Comparison of ENCODE assay signal across 25 cellular contexts in genomic region chr1:85019989-85020388, GRCh38. TPM values are rescaled to one million over a fixed set of nuclear protein-coding genes. Genes with fewer than 3 reads are reported as not detected.
DNase-seq lines count a peak whose midpoint lies in the region; ATAC-seq, FAIRE-seq and TF ChIP-seq lines count a peak whose summit lies in the region.
"Had no signal": no experiment of that assay in that cellular context is flagged by ENCODE, and none has a peak within 500 bp of the region (broad histone marks: within the 10 kb centered on the region; RNA-seq: fewer than 3 reads in every experiment).

No MANE protein-coding gene starts in this region.

- intact Hi-C loops in aorta (cut with DNase I) = no loop called here

- no peaks in the 10 kb centered on the region for H3K4me1 ChIP-seq in hepatocyte (ENCODE audit: insufficient read depth)
- H3K4me1 ChIP-seq in aorta (ENCODE audit: control insufficient read depth in 1 of 2, insufficient read depth in 2 of 2, low read length in 2 of 2) = no peaks in the 10 kb centered on the region
- H3K4me1 ChIP-seq: breast epithelium, foreskin keratinocyte, right lobe of liver, thyroid gland had no signal

- 56% methylated on average over 4 of the region's 4 CpGs for WGBS in hepatocyte (ENCODE audit: low lambda C conversion rate, missing lambda C conversion rate)
- WGBS in aorta, 2 donors = 38 to 59% methylated on average over 4 of the region's 4 CpGs

- no peak overlapping the region for H3K27ac ChIP-seq in hepatocyte
- no peak overlapping the region for H3K27ac ChIP-seq in aorta (ENCODE audit: low read depth in 1 of 2, low read length in 2 of 2)
- H3K27ac ChIP-seq: foreskin keratinocyte, right lobe of liver, SK-N-MC, thyroid gland had no signal

- no peak for TF ChIP-seq CTCF in AG09309 (IDR thresholded peaks at IDR 0.05; ENCODE audit: control insufficient read depth, insufficient read depth, low read depth, low read length, missing control alignments)
- no peak for TF ChIP-seq CTCF in bronchial epithelial cell (IDR thresholded peaks at IDR 0.05; ENCODE audit: insufficient read depth, low read length, severe bottlenecking)
- no peak for TF ChIP-seq CTCF in hepatocyte (IDR thresholded peaks at IDR 0.05; ENCODE audit: poor library complexity)

- H3K27me3 ChIP-seq in bronchial epithelial cell (ENCODE audit: control insufficient read depth, insufficient read depth, low read length) = no peaks in the 10 kb centered on the region
- H3K27me3 ChIP-seq in hepatocyte = no peaks in the 10 kb centered on the region
- no peaks in the 10 kb centered on the region for H3K27me3 ChIP-seq in aorta (ENCODE audit: control insufficient read depth in 1 of 2, insufficient read depth in 2 of 2, low read length in 1 of 2)
- H3K27me3 ChIP-seq: breast epithelium, foreskin keratinocyte, right lobe of liver, thyroid gland had no signal

- H3K79me2 ChIP-seq in hepatocyte = no peaks in the 10 kb centered on the region

- no peak for ATAC-seq in esophagus mucosa
- no peak for ATAC-seq in HG03378 (IDR thresholded peaks at IDR 0.05; ENCODE audit: unreplicated experiment)
- ATAC-seq in aorta (ENCODE audit: low FRiP score) = no peak
- ATAC-seq: foreskin keratinocyte; natural killer cell treated with Interleukin-12 subunit alpha and Interleukin-12 subunit beta and Interleukin-15 and Interleukin-18, amount 100 ng/mL, for 72 hours; right lobe of liver; stimulated activated naive CD8-positive, alpha-beta T cell treated with anti-CD3 and anti-CD28 coated beads, Interleukin-15, Interleukin-2, amounts not matched to agents 100 U/mL and 50 U/mL, for 24 hours; T-helper 17 cell had no signal

- H3K4me2 ChIP-seq in hepatocyte = no peak overlapping the region

- no peaks in the 10 kb centered on the region for H3K9me3 ChIP-seq in hepatocyte (ENCODE audit: low read depth)
- H3K9me3 ChIP-seq in aorta (ENCODE audit: control insufficient read depth, low read length) = no peaks in the 10 kb centered on the region
- H3K9me3 ChIP-seq: breast epithelium, right lobe of liver, thyroid gland had no signal

- no peak overlapping the region for H2AFZ ChIP-seq in hepatocyte

- peak; percentile 39 for DNase-seq in AG09309 (ENCODE audit: low read depth)
- DNase-seq in GM04504 (ENCODE audit: low read depth) = peak; percentile 83
- no peak for DNase-seq in bronchial epithelial cell (ENCODE audit: low read depth)
- peak; percentile 4 for DNase-seq in hepatocyte (ENCODE audit: low spot score)
- no peak for DNase-seq in activated CD4-positive, CD25-positive, alpha-beta regulatory T cell treated with anti-CD3 and anti-CD28 coated beads, Interleukin-2, amount 50 U/mL, for 72 hours
- no peak for DNase-seq in aorta
- DNase-seq: activated CD4-positive, alpha-beta T cell treated with anti-CD3 and anti-CD28 coated beads for 4 hours; activated naive CD4-positive, alpha-beta T cell; activated T-cell treated with anti-CD3 and anti-CD28 coated beads, Interleukin-2, amount 50 U/mL, for 48 hours; cortex of kidney; foreskin keratinocyte; midbrain; NCI-H1092; NCI-H1930; NCI-H526; right lobe of liver; stimulated activated naive CD8-positive, alpha-beta T cell treated with anti-CD3 and anti-CD28 coated beads, Interleukin-15, Interleukin-2, amounts not matched to agents 100 U/mL and 50 U/mL, for 24 hours; T-helper 17 cell; thyroid gland had no signal

- peak; percentile 72 for FAIRE-seq in bronchial epithelial cell (lab: Jason Lieb, UNC)
- FAIRE-seq: D721Med had no signal

- H4K20me1 ChIP-seq in hepatocyte (ENCODE audit: insufficient read depth, poor library complexity, severe bottlenecking) = no peaks in the 10 kb centered on the region

- H3K9me2 ChIP-seq in hepatocyte (replicated peaks; ENCODE audit: insufficient read depth) = no peaks in the 10 kb centered on the region

- H3K36me3 ChIP-seq in bronchial epithelial cell (ENCODE audit: control insufficient read depth, insufficient read depth, low read length) = no peaks in the 10 kb centered on the region
- H3K36me3 ChIP-seq in hepatocyte (replicated peaks; ENCODE audit: insufficient read depth, low read depth) = no peaks in the 10 kb centered on the region
- no peaks in the 10 kb centered on the region for H3K36me3 ChIP-seq in aorta (ENCODE audit: control insufficient read depth in 1 of 2, insufficient read depth in 2 of 2, low read length in 1 of 2)
- H3K36me3 ChIP-seq: breast epithelium, right lobe of liver, thyroid gland had no signal

- H3K4me3 ChIP-seq in AG09309 (ENCODE audit: control insufficient read depth, low read depth, low read length) = no peak overlapping the region
- H3K4me3 ChIP-seq in bronchial epithelial cell (ENCODE audit: low read depth, low read length) = no peak overlapping the region
- no peak overlapping the region for H3K4me3 ChIP-seq in hepatocyte
- no peak overlapping the region for H3K4me3 ChIP-seq in aorta (ENCODE audit: low read length in 2 of 2)
- H3K4me3 ChIP-seq: breast epithelium, right lobe of liver, SK-N-MC, thyroid gland had no signal

RNA-seq across cellular contexts. Expression of gene MCOLN2, which starts 23.1 kb away (rescaled TPM):
- total RNA-seq in bronchial epithelial cell = under 0.01 and 0.64 TPM in 2 replicates
- 0.63 and 1.2 TPM in 2 replicates for total RNA-seq in hepatocyte
- polyA plus RNA-seq in hepatocyte = 1.2 and 1.9 TPM in 2 replicates
- 0.52 TPM for total RNA-seq in esophagus mucosa
- total RNA-seq in aorta = 1 to 10 TPM; 1.1 to 3.9 TPM
- polyA plus RNA-seq in aorta = 1 to 10 TPM; 1.0 to 3.3 TPM

RNA-seq across cellular contexts. Expression of gene MCOLN3, which starts 28.3 kb away (rescaled TPM):
- total RNA-seq in bronchial epithelial cell (2.4 and 4.6 TPM in 2 replicates), hepatocyte (12.4 and 16.4 TPM in 2 replicates), esophagus mucosa (0.36 TPM), aorta (1 to 10 TPM; 1.3 to 7.8 TPM)
- polyA plus RNA-seq in hepatocyte (13.6 and 13.9 TPM in 2 replicates), aorta (1 to 10 TPM in 1 of 2 donors, under 1 TPM in 1; 0.25 to 3.7 TPM)

Comparison
In these comparisons a context has a peak if more than half of its experiments do, and no peak if none do; other contexts are left out.
1. DNase-seq: peak in AG09309 (single experiment), GM04504 (single experiment) and hepatocyte (single experiment); none in bronchial epithelial cell (single experiment), activated CD4-positive, CD25-positive, alpha-beta regulatory T cell treated with anti-CD3 and anti-CD28 coated beads, Interleukin-2, amount 50 U/mL, for 72 hours (single experiment) and aorta (0 of 2).